Comparison of ENCODE assay signal across 8 cellular contexts in the genomic region with DNA sequence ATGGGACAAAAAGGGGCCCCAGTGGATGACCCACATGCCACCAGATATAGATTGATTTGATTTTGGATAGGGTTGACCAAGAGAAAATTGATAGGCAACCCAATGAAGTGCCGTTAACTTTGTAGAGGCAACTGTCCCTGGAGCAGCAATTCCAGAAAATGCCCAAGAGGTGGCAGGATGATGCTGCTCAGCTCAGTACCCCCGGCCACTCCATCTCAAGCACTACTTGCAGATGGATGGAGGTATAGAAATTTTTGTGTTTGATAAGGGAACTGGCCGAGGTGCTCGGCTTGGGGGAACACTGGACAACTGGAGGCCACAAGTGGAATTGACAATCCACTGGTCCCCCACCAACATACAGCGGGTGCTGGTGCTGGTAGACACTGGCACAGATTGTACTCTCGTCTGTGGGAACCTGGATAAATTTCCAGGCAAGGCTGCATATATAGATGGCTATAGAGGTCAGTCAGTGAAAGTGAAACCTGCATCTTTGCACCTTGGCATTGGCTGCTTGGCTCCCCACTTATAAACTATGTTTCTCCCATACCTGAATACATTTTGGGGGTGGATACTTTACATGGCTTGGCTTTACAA.
A peak's percentile ranks its signal among the peaks of the same experiment; 100 is the strongest.
DNase-seq lines count a peak whose midpoint lies in the region; ATAC-seq and TF ChIP-seq lines count a peak whose summit lies in the region.

No MANE protein-coding gene starts in this region.

- peaks cover 5% of the 10 kb centered on the region for H3K27me3 Mint-ChIP-seq in endothelial cell (ENCODE audit: unreplicated experiment)
- no peaks in the 10 kb centered on the region for H3K27me3 Mint-ChIP-seq in T-helper 17 cell

- no peaks in the 10 kb centered on the region for H3K4me1 ChIP-seq in SK-N-SH (ENCODE audit: control insufficient read depth in 1 of 2, insufficient read depth in 2 of 2, low read depth in 1 of 2, low read length in 1 of 2)
- no peaks in the 10 kb centered on the region for H3K4me1 ChIP-seq in mesendoderm (ENCODE audit: control insufficient read depth, low read depth, low read length)
- no peaks in the 10 kb centered on the region for H3K4me1 ChIP-seq in uterus

- no peaks in the 10 kb centered on the region for H3K36me3 ChIP-seq in SK-N-SH (replicated peaks in 1 of 2; ENCODE audit: control insufficient read depth in 1 of 2, insufficient read depth in 2 of 2, low read length in 1 of 2)
- H3K36me3 ChIP-seq in mesendoderm (ENCODE audit: control insufficient read depth, insufficient read depth, low read length), result no peaks in the 10 kb centered on the region
- no peaks in the 10 kb centered on the region for H3K36me3 ChIP-seq in uterus

- POLR2A ChIA-PET in SK-N-SH (lab: Yijun Ruan, JAX), result no interaction called here

- peak; percentile 76 for DNase-seq in AG08396 (ENCODE audit: low spot score)
- peak; percentile 67 to 85 for DNase-seq in Kasumi-1 (lab: John Stamatoyannopoulos, UW)
- peak; percentile 63 for DNase-seq in SK-N-SH
- peak; percentile 36 for DNase-seq in endothelial cell (ENCODE audit: low spot score)
- peak; percentile 76 for DNase-seq in mesendoderm
- DNase-seq in uterus, result peak; percentile 31 to 48
- DNase-seq in T-helper 17 cell, result no peak

- no peak overlapping the region for H3K23ac ChIP-seq in mesendoderm (ENCODE audit: low read length)

- no peak overlapping the region for H3K56ac ChIP-seq in mesendoderm (ENCODE audit: low read length)

- intact Hi-C loops in uterus (cut with DNase I; ENCODE audit: low total_unique reads), result no loop called here

- no peaks in the 10 kb centered on the region for H3F3A ChIP-seq in SK-N-SH (replicated peaks; ENCODE audit: insufficient read depth)

- CTCF ChIA-PET in SK-N-SH (lab: Yijun Ruan, JAX), result interaction anchor here (0.7 to 1.6 kb wide), 2 partner anchors 11 to 277 kb away, joined by 4 to 8 read pairs; no protein-coding TSS in a partner anchor

- H3K9me3 ChIP-seq in SK-N-SH, result no peaks in the 10 kb centered on the region
- no peaks in the 10 kb centered on the region for H3K9me3 ChIP-seq in uterus
- peaks cover 2% of the 10 kb centered on the region for H3K9me3 ChIP-seq in T-helper 17 cell (ENCODE audit: control insufficient read depth, low read length, poor library complexity, severe bottlenecking)

- H3K27ac Mint-ChIP-seq in endothelial cell (ENCODE audit: unreplicated experiment) (no peak overlapping the region), T-helper 17 cell (no peak overlapping the region)

- no peak overlapping the region for H2BK15ac ChIP-seq in mesendoderm (replicated peaks; ENCODE audit: low read depth)

- no peak overlapping the region for H3K18ac ChIP-seq in mesendoderm (ENCODE audit: low read length)

- H3K27me3 ChIP-seq in SK-N-SH (ENCODE audit: insufficient read depth), result no peaks in the 10 kb centered on the region
- no peaks in the 10 kb centered on the region for H3K27me3 ChIP-seq in mesendoderm (ENCODE audit: insufficient read depth, low read length, poor library complexity)
- H3K27me3 ChIP-seq in uterus, result no peaks in the 10 kb centered on the region

- H2AFZ ChIP-seq in SK-N-SH (ENCODE audit: low read depth), result no peak overlapping the region

- H3K79me1 ChIP-seq in mesendoderm (ENCODE audit: low read length), result no peaks in the 10 kb centered on the region

- H3K4me2 ChIP-seq in SK-N-SH (no peak overlapping the region), mesendoderm (ENCODE audit: low read length) (no peak overlapping the region)

- no peaks in the 10 kb centered on the region for H3K9me3 Mint-ChIP-seq in endothelial cell (ENCODE audit: unreplicated experiment)

- H4K20me1 ChIP-seq in SK-N-SH (ENCODE audit: insufficient read depth), result no peaks in the 10 kb centered on the region

- no peak for TF ChIP-seq POLR2A in uterus (IDR thresholded peaks at IDR 0.05)

- no peak overlapping the region for H3K27ac ChIP-seq in SK-N-SH (ENCODE audit: low read depth in 2 of 2, low read length in 1 of 2)
- H3K27ac ChIP-seq in mesendoderm (ENCODE audit: low read depth, low read length), result no peak overlapping the region
- no peak overlapping the region for H3K27ac ChIP-seq in uterus

- H3K4me1 Mint-ChIP-seq in endothelial cell (ENCODE audit: unreplicated experiment) (peaks cover 5% of the 10 kb centered on the region), T-helper 17 cell (no peaks in the 10 kb centered on the region)

- no peak overlapping the region for H2BK5ac ChIP-seq in mesendoderm (ENCODE audit: low read length)

- no peak overlapping the region for H2AK5ac ChIP-seq in mesendoderm (ENCODE audit: low read length)

- 28% methylated on average over 5 of the region's 6 CpGs for WGBS in SK-N-SH (ENCODE audit: low lambda C conversion rate)
- no CpG with 5 or more reads among the region's 6 CpGs for WGBS in mesendoderm (ENCODE audit: extremely low coverage, insufficient coverage, low lambda C conversion rate)

- H3K79me2 ChIP-seq in SK-N-SH (ENCODE audit: insufficient read depth), result no peaks in the 10 kb centered on the region
- no peaks in the 10 kb centered on the region for H3K79me2 ChIP-seq in mesendoderm (ENCODE audit: control insufficient read depth, insufficient read depth, low read length)

- ATAC-seq in GM18511 (IDR thresholded peaks at IDR 0.05; ENCODE audit: unreplicated experiment) (peak; percentile 56), T-helper 17 cell (no peak)

- H3K4ac ChIP-seq in mesendoderm (ENCODE audit: low read depth, low read length), result no peak overlapping the region

- no peak overlapping the region for H4K8ac ChIP-seq in mesendoderm (ENCODE audit: low read depth, low read length)

- TF ChIP-seq CTCF in SK-N-SH (IDR thresholded peaks at IDR 0.05), result peak; percentile 74
- TF ChIP-seq CTCF in endothelial cell (IDR thresholded peaks at IDR 0.05; ENCODE audit: unreplicated experiment), result peak; percentile 41
- TF ChIP-seq CTCF in uterus (IDR thresholded peaks at IDR 0.05), result peak in 3 of 4 experiments; percentile 52 to 73 (median 68)

- no peak for TF ChIP-seq EP300 in SK-N-SH (IDR thresholded peaks at IDR 0.05; ENCODE audit: borderline replicate concordance in 1 of 2, low read depth in 1 of 2, low read length in 1 of 2)

- no peaks in the 10 kb centered on the region for H3K9me2 ChIP-seq in SK-N-SH

- H4K5ac ChIP-seq in mesendoderm (ENCODE audit: low read length), result no peak overlapping the region

- no peak overlapping the region for H3K4me3 Mint-ChIP-seq in endothelial cell (ENCODE audit: unreplicated experiment)
- no peak overlapping the region for H3K4me3 Mint-ChIP-seq in T-helper 17 cell

- H3K36me3 Mint-ChIP-seq in endothelial cell (ENCODE audit: low read depth, unreplicated experiment), result peaks cover 13% of the 10 kb centered on the region
- peaks cover 3% of the 10 kb centered on the region for H3K36me3 Mint-ChIP-seq in T-helper 17 cell (ENCODE audit: low read depth)

- no peak overlapping the region for H2BK120ac ChIP-seq in mesendoderm (ENCODE audit: low read depth, low read length)

- peak; percentile 87 for TF ChIP-seq RAD21 in SK-N-SH (IDR thresholded peaks at IDR 0.05; ENCODE audit: low read length)

- H3K4me3 ChIP-seq in SK-N-SH (ENCODE audit: low read depth in 2 of 2, low read length in 1 of 2) (no peak overlapping the region), mesendoderm (ENCODE audit: low read length) (no peak overlapping the region), uterus (no peak overlapping the region)

- H3K9ac ChIP-seq in SK-N-SH, result no peak overlapping the region
- H3K9ac ChIP-seq in mesendoderm (ENCODE audit: low read length), result no peak overlapping the region

TF ChIP-seq in SK-N-SH, 30 proteins besides CTCF, POLR2A, EP300 and RAD21:
- TF ChIP-seq SMC3 (IDR thresholded peaks at IDR 0.05; ENCODE audit: low read depth, low read length) (peak; percentile 86), GATA2 (CRISPR knock-in tag; IDR thresholded peaks at IDR 0.05) (no peak), CHD2 (IDR thresholded peaks at IDR 0.05; ENCODE audit: low read length, partially characterized antibody) (no peak)
- TF ChIP-seq, protein P1, sequence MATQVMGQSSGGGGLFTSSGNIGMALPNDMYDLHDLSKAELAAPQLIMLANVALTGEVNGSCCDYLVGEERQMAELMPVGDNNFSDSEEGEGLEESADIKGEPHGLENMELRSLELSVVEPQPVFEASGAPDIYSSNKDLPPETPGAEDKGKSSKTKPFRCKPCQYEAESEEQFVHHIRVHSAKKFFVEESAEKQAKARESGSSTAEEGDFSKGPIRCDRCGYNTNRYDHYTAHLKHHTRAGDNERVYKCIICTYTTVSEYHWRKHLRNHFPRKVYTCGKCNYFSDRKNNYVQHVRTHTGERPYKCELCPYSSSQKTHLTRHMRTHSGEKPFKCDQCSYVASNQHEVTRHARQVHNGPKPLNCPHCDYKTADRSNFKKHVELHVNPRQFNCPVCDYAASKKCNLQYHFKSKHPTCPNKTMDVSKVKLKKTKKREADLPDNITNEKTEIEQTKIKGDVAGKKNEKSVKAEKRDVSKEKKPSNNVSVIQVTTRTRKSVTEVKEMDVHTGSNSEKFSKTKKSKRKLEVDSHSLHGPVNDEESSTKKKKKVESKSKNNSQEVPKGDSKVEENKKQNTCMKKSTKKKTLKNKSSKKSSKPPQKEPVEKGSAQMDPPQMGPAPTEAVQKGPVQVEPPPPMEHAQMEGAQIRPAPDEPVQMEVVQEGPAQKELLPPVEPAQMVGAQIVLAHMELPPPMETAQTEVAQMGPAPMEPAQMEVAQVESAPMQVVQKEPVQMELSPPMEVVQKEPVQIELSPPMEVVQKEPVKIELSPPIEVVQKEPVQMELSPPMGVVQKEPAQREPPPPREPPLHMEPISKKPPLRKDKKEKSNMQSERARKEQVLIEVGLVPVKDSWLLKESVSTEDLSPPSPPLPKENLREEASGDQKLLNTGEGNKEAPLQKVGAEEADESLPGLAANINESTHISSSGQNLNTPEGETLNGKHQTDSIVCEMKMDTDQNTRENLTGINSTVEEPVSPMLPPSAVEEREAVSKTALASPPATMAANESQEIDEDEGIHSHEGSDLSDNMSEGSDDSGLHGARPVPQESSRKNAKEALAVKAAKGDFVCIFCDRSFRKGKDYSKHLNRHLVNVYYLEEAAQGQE (IDR thresholded peaks at IDR 0.05; ENCODE audit: low read depth, low read length), result peak; percentile 75; the same call in 1 of the 2 replicates

Comparison
In these comparisons a context has a peak if more than half of its experiments do, and no peak if none do; other contexts are left out.
1. DNase-seq: peak in AG08396 (single experiment), Kasumi-1 (2 of 2), SK-N-SH (single experiment), endothelial cell (single experiment), mesendoderm (single experiment) and uterus (2 of 2); none in T-helper 17 cell (0 of 3).
2. Peak in every context shown above with its lines, with median percentiles within 50 percentile points of each other: CTCF ChIP-seq.